In the genomic region with DNA sequence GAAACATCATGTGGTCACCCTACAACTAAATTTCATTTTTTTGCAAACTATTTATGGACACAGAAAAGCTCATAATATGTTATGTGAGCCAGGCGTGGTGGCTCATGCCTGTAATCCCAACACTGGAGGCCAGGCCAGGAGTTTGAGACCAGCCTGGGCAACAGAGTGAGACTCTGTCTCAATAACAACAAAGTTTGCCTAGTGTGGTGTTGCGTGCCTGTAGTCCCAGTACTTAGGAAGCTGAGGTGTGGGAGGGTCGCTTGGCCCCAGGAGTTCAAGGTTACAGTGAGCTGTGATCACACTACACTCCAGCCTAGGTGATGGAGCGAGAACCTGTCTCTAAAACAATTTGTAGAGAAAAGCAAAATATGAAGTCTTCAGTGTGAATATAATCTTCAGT, we compare ENCODE assay signal across 20 cellular contexts.
"Had no signal": no experiment of that assay in that cellular context is flagged by ENCODE, and none has a peak within 500 bp of the region (broad histone marks: within the 10 kb centered on the region; RNA-seq: fewer than 3 reads in every experiment).

No MANE protein-coding gene starts in this region.

- H3K4me3 Mint-ChIP-seq: activated CD8-positive, alpha-beta memory T cell treated with anti-CD3 and anti-CD28 coated beads, Interleukin-2, amount 10 ng/mL, durations not matched to agents 7 days and 5 days; natural killer cell treated with Interleukin-12 subunit alpha and Interleukin-12 subunit beta and Interleukin-15 and Interleukin-18, amount 100 ng/mL, for 72 hours; T-helper 2 cell treated with Interferon-gamma antibody and Interleukin-4, amounts not matched to agents 5 μg/mL and 100 μg/mL, for 36 hours had no signal

- H3K27me3 ChIP-seq: breast epithelium, thyroid gland, uterus had no signal

- H3K9me3 ChIP-seq: breast epithelium, thyroid gland, uterus had no signal

- ATAC-seq: activated CD8-positive, alpha-beta memory T cell treated with anti-CD3 and anti-CD28 coated beads, Interleukin-2, amount 10 ng/mL, durations not matched to agents 7 days and 5 days; natural killer cell treated with Interleukin-12 subunit alpha and Interleukin-12 subunit beta and Interleukin-15 and Interleukin-18, amount 100 ng/mL, for 72 hours; right cardiac atrium had no signal

- H3K27ac Mint-ChIP-seq: activated CD8-positive, alpha-beta memory T cell treated with anti-CD3 and anti-CD28 coated beads, Interleukin-2, amount 10 ng/mL, durations not matched to agents 7 days and 5 days; T-helper 2 cell treated with Interferon-gamma antibody and Interleukin-4, amounts not matched to agents 5 μg/mL and 100 μg/mL, for 36 hours had no signal

- H3K36me3 ChIP-seq: breast epithelium, uterus had no signal

- H3K4me3 ChIP-seq: breast epithelium, skin epidermis, thyroid gland, uterus had no signal

- H3K4me1 ChIP-seq: breast epithelium, uterus had no signal

- DNase-seq: activated CD4-positive, alpha-beta T cell treated with anti-CD3 and anti-CD28 coated beads, Interleukin-2, amount 50 U/mL, for 1 hour; activated CD4-positive, CD25-positive, alpha-beta regulatory T cell; activated CD8-positive, alpha-beta memory T cell treated with anti-CD3 and anti-CD28 coated beads, Interleukin-2, amount 10 ng/mL, durations not matched to agents 7 days and 5 days; activated gamma-delta T cell; activated T-cell treated with anti-CD3 and anti-CD28 coated beads, Interleukin-2, amount 50 U/mL, for 48 hours; aorta; cerebellar nuclear complex; effector CD8-positive, alpha-beta T cell; foreskin fibroblast; nucleus accumbens; right cardiac atrium; stimulated activated CD4-positive, alpha-beta T cell treated with anti-CD3 and anti-CD28 coated beads, Interleukin-15, amount 100 ng/mL, for 24 hours; stimulated activated CD4-positive, alpha-beta T cell treated with anti-CD3 and anti-CD28 coated beads, Interleukin-4, amount 100 ng/mL, for 24 hours; SW 1271; thyroid gland; uterus had no signal

- H3K9me3 Mint-ChIP-seq: natural killer cell treated with Interleukin-12 subunit alpha and Interleukin-12 subunit beta and Interleukin-15 and Interleukin-18, amount 100 ng/mL, for 72 hours had no signal

- H3K27ac ChIP-seq: breast epithelium, skin epidermis, thyroid gland, uterus had no signal

- H3K27me3 Mint-ChIP-seq: activated CD8-positive, alpha-beta memory T cell treated with anti-CD3 and anti-CD28 coated beads, Interleukin-2, amount 10 ng/mL, durations not matched to agents 7 days and 5 days; natural killer cell treated with Interleukin-12 subunit alpha and Interleukin-12 subunit beta and Interleukin-15 and Interleukin-18, amount 100 ng/mL, for 72 hours had no signal
